Comparison of ENCODE assay signal across 27 cellular contexts in genomic region chr4:111837761-111838160, GRCh38.
"Had no signal": no experiment of that assay in that cellular context is flagged by ENCODE, and none has a peak within 500 bp of the region (broad histone marks: within the 10 kb centered on the region; RNA-seq: fewer than 3 reads in every experiment).

No MANE protein-coding gene starts in this region.

- H3K27me3 Mint-ChIP-seq: activated CD4-positive, alpha-beta memory T cell treated with anti-CD3 and anti-CD28 coated beads, Interleukin-2, amount 10 ng/mL, durations not matched to agents 7 days and 5 days; activated CD4-positive, alpha-beta T cell treated with anti-CD3 and anti-CD28 coated beads for 36 hours; activated CD4-positive, alpha-beta T cell treated with anti-CD3 and anti-CD28 coated beads, Interleukin-2, amount 10 ng/mL, durations not matched to agents 24 days and 14 days; activated naive CD8-positive, alpha-beta T cell treated with anti-CD3 and anti-CD28 coated beads for 36 hours; activated naive CD8-positive, alpha-beta T cell treated with anti-CD3 and anti-CD28 coated beads, Interleukin-2, amount 50 U/mL, for 24 hours; activated T-cell treated with anti-CD3 and anti-CD28 coated beads, Interleukin-2, amount 50 U/mL, for 24 hours; activated T-helper 17 cell treated with anti-CD3 and anti-CD28 coated beads, Interleukin-2, amount 50 U/mL, for 72 hours; effector memory CD8-positive, alpha-beta T cell had no signal

- H3K27me3 ChIP-seq: adrenal gland, gastrocnemius medialis, heart left ventricle had no signal

- H3K9me3 Mint-ChIP-seq: activated CD4-positive, alpha-beta T cell treated with anti-CD3 and anti-CD28 coated beads, Interleukin-2, amount 10 ng/mL, durations not matched to agents 24 days and 14 days; activated naive CD4-positive, alpha-beta T cell treated with anti-CD3 and anti-CD28 coated beads, Interleukin-2, amount 50 U/mL, for 24 hours; activated naive CD8-positive, alpha-beta T cell treated with anti-CD3 and anti-CD28 coated beads for 36 hours; activated naive CD8-positive, alpha-beta T cell treated with anti-CD3 and anti-CD28 coated beads, Interleukin-2, amount 50 U/mL, for 24 hours; activated T-cell treated with anti-CD3 and anti-CD28 coated beads, Interleukin-2, amount 50 U/mL, for 24 hours; activated T-helper 17 cell treated with anti-CD3 and anti-CD28 coated beads, Interleukin-2, amount 50 U/mL, for 72 hours had no signal

- H3K27ac Mint-ChIP-seq: activated CD4-positive, alpha-beta memory T cell treated with anti-CD3 and anti-CD28 coated beads, Interleukin-2, amount 10 ng/mL, durations not matched to agents 7 days and 5 days; activated CD4-positive, alpha-beta T cell treated with anti-CD3 and anti-CD28 coated beads for 36 hours; activated CD4-positive, alpha-beta T cell treated with anti-CD3 and anti-CD28 coated beads, Interleukin-2, amount 10 ng/mL, durations not matched to agents 24 days and 14 days; activated naive CD4-positive, alpha-beta T cell treated with anti-CD3 and anti-CD28 coated beads for 36 hours; activated naive CD4-positive, alpha-beta T cell treated with anti-CD3 and anti-CD28 coated beads, Interleukin-2, amount 50 U/mL, for 24 hours; activated naive CD8-positive, alpha-beta T cell treated with anti-CD3 and anti-CD28 coated beads for 36 hours; activated naive CD8-positive, alpha-beta T cell treated with anti-CD3 and anti-CD28 coated beads, Interleukin-2, amount 50 U/mL, for 24 hours; activated T-cell treated with anti-CD3 and anti-CD28 coated beads, Interleukin-2, amount 50 U/mL, for 24 hours; activated T-cell treated with anti-CD3 and anti-CD28 coated beads, Interleukin-2, amount 50 U/mL, for 72 hours; activated T-helper 17 cell treated with anti-CD3 and anti-CD28 coated beads, Interleukin-2, amount 50 U/mL, for 72 hours; effector memory CD8-positive, alpha-beta T cell had no signal

- H3K27ac ChIP-seq: adrenal gland, body of pancreas, gastrocnemius medialis, heart left ventricle had no signal

- H3K4me1 Mint-ChIP-seq: activated CD4-positive, alpha-beta memory T cell treated with anti-CD3 and anti-CD28 coated beads, Interleukin-2, amount 10 ng/mL, durations not matched to agents 7 days and 5 days; activated CD4-positive, alpha-beta T cell treated with anti-CD3 and anti-CD28 coated beads for 36 hours; activated CD4-positive, alpha-beta T cell treated with anti-CD3 and anti-CD28 coated beads, Interleukin-2, amount 10 ng/mL, durations not matched to agents 24 days and 14 days; activated naive CD4-positive, alpha-beta T cell treated with anti-CD3 and anti-CD28 coated beads, Interleukin-2, amount 50 U/mL, for 24 hours; activated naive CD8-positive, alpha-beta T cell treated with anti-CD3 and anti-CD28 coated beads for 36 hours; activated naive CD8-positive, alpha-beta T cell treated with anti-CD3 and anti-CD28 coated beads, Interleukin-2, amount 50 U/mL, for 24 hours; activated T-helper 17 cell treated with anti-CD3 and anti-CD28 coated beads, Interleukin-2, amount 50 U/mL, for 72 hours had no signal

- H3K4me3 ChIP-seq: adrenal gland, body of pancreas, gastrocnemius medialis, heart left ventricle had no signal

- H3K9me3 ChIP-seq: adrenal gland, body of pancreas, gastrocnemius medialis, heart left ventricle had no signal

- DNase-seq: activated CD4-positive, alpha-beta memory T cell treated with anti-CD3 and anti-CD28 coated beads, Interleukin-2, amount 10 ng/mL, durations not matched to agents 7 days and 5 days; activated CD4-positive, alpha-beta T cell treated with anti-CD3 and anti-CD28 coated beads for 36 hours; activated CD4-positive, alpha-beta T cell treated with anti-CD3 and anti-CD28 coated beads, Interleukin-2, amount 10 ng/mL, durations not matched to agents 24 days and 14 days; activated CD4-positive, CD25-positive, alpha-beta regulatory T cell; activated CD4-positive, CD25-positive, alpha-beta regulatory T cell treated with anti-CD3 and anti-CD28 coated beads, Interleukin-2, amount 50 U/mL, for 72 hours; activated CD8-positive, alpha-beta memory T cell treated with anti-CD3 and anti-CD28 coated beads, Interleukin-2, amount 50 U/mL, for 48 hours; activated effector memory CD4-positive, alpha-beta T cell treated with anti-CD3 and anti-CD28 coated beads, Interleukin-2, amount 50 U/mL, for 16 hours; activated naive CD4-positive, alpha-beta T cell treated with anti-CD3 and anti-CD28 coated beads for 36 hours; activated naive CD8-positive, alpha-beta T cell treated with anti-CD3 and anti-CD28 coated beads for 36 hours; activated naive CD8-positive, alpha-beta T cell treated with anti-CD3 and anti-CD28 coated beads, Interleukin-2, amount 50 U/mL, for 24 hours; activated T-cell treated with anti-CD3 and anti-CD28 coated beads for 4 hours; activated T-cell treated with anti-CD3 and anti-CD28 coated beads, Interleukin-2, amount 50 U/mL, for 24 hours; activated T-cell treated with anti-CD3 and anti-CD28 coated beads, Interleukin-2, amount 50 U/mL, for 72 hours; adrenal gland; aorta; body of pancreas; cortex of kidney; dermis blood vessel endothelial cell; effector CD4-positive, alpha-beta T cell; effector memory CD8-positive, alpha-beta T cell; foreskin fibroblast; gastrocnemius medialis; heart left ventricle; T-helper 2 cell had no signal

- ATAC-seq: activated CD4-positive, alpha-beta T cell treated with anti-CD3 and anti-CD28 coated beads for 36 hours; activated naive CD8-positive, alpha-beta T cell treated with anti-CD3 and anti-CD28 coated beads, Interleukin-2, amount 50 U/mL, for 24 hours; activated T-cell treated with anti-CD3 and anti-CD28 coated beads, Interleukin-2, amount 50 U/mL, for 72 hours; activated T-helper 17 cell treated with anti-CD3 and anti-CD28 coated beads, Interleukin-2, amount 50 U/mL, for 72 hours; body of pancreas; effector memory CD8-positive, alpha-beta T cell; esophagus mucosa; gastrocnemius medialis; heart left ventricle had no signal

- H3K36me3 Mint-ChIP-seq: activated naive CD4-positive, alpha-beta T cell treated with anti-CD3 and anti-CD28 coated beads, Interleukin-2, amount 50 U/mL, for 24 hours; activated naive CD8-positive, alpha-beta T cell treated with anti-CD3 and anti-CD28 coated beads for 36 hours had no signal

- H3K4me3 Mint-ChIP-seq: activated CD4-positive, alpha-beta memory T cell treated with anti-CD3 and anti-CD28 coated beads, Interleukin-2, amount 10 ng/mL, durations not matched to agents 7 days and 5 days; activated CD4-positive, alpha-beta T cell treated with anti-CD3 and anti-CD28 coated beads for 36 hours; activated CD4-positive, alpha-beta T cell treated with anti-CD3 and anti-CD28 coated beads, Interleukin-2, amount 10 ng/mL, durations not matched to agents 24 days and 14 days; activated naive CD4-positive, alpha-beta T cell treated with anti-CD3 and anti-CD28 coated beads for 36 hours; activated naive CD4-positive, alpha-beta T cell treated with anti-CD3 and anti-CD28 coated beads, Interleukin-2, amount 50 U/mL, for 24 hours; activated naive CD8-positive, alpha-beta T cell treated with anti-CD3 and anti-CD28 coated beads for 36 hours; activated naive CD8-positive, alpha-beta T cell treated with anti-CD3 and anti-CD28 coated beads, Interleukin-2, amount 50 U/mL, for 24 hours; activated T-cell treated with anti-CD3 and anti-CD28 coated beads, Interleukin-2, amount 50 U/mL, for 24 hours; activated T-cell treated with anti-CD3 and anti-CD28 coated beads, Interleukin-2, amount 50 U/mL, for 72 hours; activated T-helper 17 cell treated with anti-CD3 and anti-CD28 coated beads, Interleukin-2, amount 50 U/mL, for 72 hours; effector memory CD8-positive, alpha-beta T cell had no signal

- H3K36me3 ChIP-seq: adrenal gland, gastrocnemius medialis, heart left ventricle had no signal

- H3K4me1 ChIP-seq: adrenal gland, body of pancreas, gastrocnemius medialis, heart left ventricle had no signal
